10 cellular contexts compared by ENCODE assay signal in genomic region chr9:133160742-133161541, GRCh38. TPM values are rescaled to one million over a fixed set of nuclear protein-coding genes. Genes with fewer than 3 reads are reported as not detected.
A peak's percentile ranks its signal among the peaks of the same experiment; 100 is the strongest.
DNase-seq lines count a peak whose midpoint lies in the region; ATAC-seq and TF ChIP-seq lines count a peak whose summit lies in the region.
"Had no signal": no experiment of that assay in that cellular context is flagged by ENCODE, and none has a peak within 500 bp of the region (broad histone marks: within the 10 kb centered on the region; RNA-seq: fewer than 3 reads in every experiment).

No MANE protein-coding gene starts in this region.

- H3K36me3 Mint-ChIP-seq in T-helper 1 cell treated with Interleukin-12 subunit alpha and Interleukin-12 subunit beta and Interleukin-4 antibody, amounts not matched to agents 30 μg/mL and 1 μg/mL, for 36 hours (ENCODE audit: low read depth) = peaks cover 6% of the 10 kb centered on the region
- peaks cover 3% of the 10 kb centered on the region for H3K36me3 Mint-ChIP-seq in effector memory CD8-positive, alpha-beta T cell (ENCODE audit: insufficient read depth)

- H3K4me1 Mint-ChIP-seq in T-helper 1 cell treated with Interleukin-12 subunit alpha and Interleukin-12 subunit beta and Interleukin-4 antibody, amounts not matched to agents 30 μg/mL and 1 μg/mL, for 36 hours (ENCODE audit: low read depth) = peaks cover 2% of the 10 kb centered on the region
- peaks cover 0 to 7% of the 10 kb centered on the region in 2 donors for H3K4me1 Mint-ChIP-seq in effector memory CD8-positive, alpha-beta T cell (ENCODE audit: low read depth in 2 of 2)

- H3K23ac ChIP-seq in mesenchymal stem cell (ENCODE audit: low read length in 2 of 2) = no peak overlapping the region

- H3K9me3 ChIP-seq in MM.1S (replicated peaks; ENCODE audit: insufficient read depth, low read length) = no peaks in the 10 kb centered on the region
- H3K9me3 ChIP-seq in mesenchymal stem cell (ENCODE audit: control insufficient read depth, low read length) = no peaks in the 10 kb centered on the region

- WGBS in mesenchymal stem cell = 70% methylated on average over 8 of the region's 9 CpGs
- 67% methylated on average over 9 of the region's 9 CpGs for WGBS in urinary bladder

- H2BK5ac ChIP-seq in mesenchymal stem cell (ENCODE audit: low read depth, low read length, poor library complexity, severe bottlenecking) = no peak overlapping the region

- no peaks in the 10 kb centered on the region for H3K36me3 ChIP-seq in MM.1S (replicated peaks; ENCODE audit: insufficient read depth, low read length)
- no peaks in the 10 kb centered on the region for H3K36me3 ChIP-seq in mesenchymal stem cell (ENCODE audit: control insufficient read depth in 1 of 2, insufficient read depth in 2 of 2, low read depth in 1 of 2, low read length in 2 of 2)
- H3K36me3 ChIP-seq in urinary bladder (ENCODE audit: insufficient read depth) = no peaks in the 10 kb centered on the region

- H2AK5ac ChIP-seq in mesenchymal stem cell (ENCODE audit: low read length, severe bottlenecking) = no peak overlapping the region

- no peak overlapping the region for H3K27ac ChIP-seq in MM.1S (ENCODE audit: low read length)
- no peak overlapping the region for H3K27ac ChIP-seq in mesenchymal stem cell (ENCODE audit: low read length, poor library complexity, severe bottlenecking)
- peak overlapping the region; percentile 16 for H3K27ac ChIP-seq in urinary bladder (ENCODE audit: low read depth)

- H4K20me1 ChIP-seq in MM.1S (ENCODE audit: insufficient read depth, low read length) = no peaks in the 10 kb centered on the region

- no peak overlapping the region for H4K91ac ChIP-seq in mesenchymal stem cell (ENCODE audit: low read length)

- peak; percentile 67 for TF ChIP-seq CTCF in MM.1S (IDR thresholded peaks at IDR 0.05; ENCODE audit: low read length)

- H3F3A ChIP-seq in MM.1S (ENCODE audit: insufficient read depth, low read length) = no peaks in the 10 kb centered on the region

- peak overlapping the region; percentile 51 for H3K4me3 Mint-ChIP-seq in T-helper 1 cell treated with Interleukin-12 subunit alpha and Interleukin-12 subunit beta and Interleukin-4 antibody, amounts not matched to agents 30 μg/mL and 1 μg/mL, for 36 hours
- no peak overlapping the region for H3K4me3 Mint-ChIP-seq in effector memory CD8-positive, alpha-beta T cell
- H3K4me3 Mint-ChIP-seq: stimulated activated naive CD8-positive, alpha-beta T cell treated with anti-CD3 and anti-CD28 coated beads, Interleukin-15, Interleukin-2, amounts not matched to agents 100 ng/mL and 50 ng/mL, for 24 hours had no signal

- H3K4me2 ChIP-seq in MM.1S (ENCODE audit: low read depth, low read length) = no peak overlapping the region
- no peak overlapping the region for H3K4me2 ChIP-seq in mesenchymal stem cell (ENCODE audit: low read length, poor library complexity, severe bottlenecking)

- peak; percentile 75 for ATAC-seq in effector memory CD8-positive, alpha-beta T cell (replicated peaks)
- no peak for ATAC-seq in GM18868 (IDR thresholded peaks at IDR 0.05; ENCODE audit: unreplicated experiment)

- H2BK15ac ChIP-seq in mesenchymal stem cell (ENCODE audit: low read depth, poor library complexity, severe bottlenecking) = no peak overlapping the region

- no peak overlapping the region for H3K9ac ChIP-seq in MM.1S (ENCODE audit: low read length)
- no peak overlapping the region for H3K9ac ChIP-seq in mesenchymal stem cell (ENCODE audit: low read length)

- no peak overlapping the region for H3K14ac ChIP-seq in mesenchymal stem cell (ENCODE audit: low read length in 2 of 2)

- no peaks in the 10 kb centered on the region for H3K79me2 ChIP-seq in MM.1S (ENCODE audit: low read length)

- H3K27me3 Mint-ChIP-seq in T-helper 1 cell treated with Interleukin-12 subunit alpha and Interleukin-12 subunit beta and Interleukin-4 antibody, amounts not matched to agents 30 μg/mL and 1 μg/mL, for 36 hours (ENCODE audit: low read depth) = peaks cover 4% of the 10 kb centered on the region
- no peaks in the 10 kb centered on the region for H3K27me3 Mint-ChIP-seq in effector memory CD8-positive, alpha-beta T cell
- H3K27me3 Mint-ChIP-seq: stimulated activated naive CD8-positive, alpha-beta T cell treated with anti-CD3 and anti-CD28 coated beads, Interleukin-15, Interleukin-2, amounts not matched to agents 100 ng/mL and 50 ng/mL, for 24 hours had no signal

- H4K8ac ChIP-seq in mesenchymal stem cell (ENCODE audit: low read length) = no peak overlapping the region

- H3K4me1 ChIP-seq in MM.1S (ENCODE audit: low read length) (no peaks in the 10 kb centered on the region), mesenchymal stem cell (ENCODE audit: control insufficient read depth, insufficient read depth, low read depth, low read length) (peaks cover 26% of the 10 kb centered on the region), urinary bladder (ENCODE audit: insufficient read depth) (peaks cover 2% of the 10 kb centered on the region)

- H3K18ac ChIP-seq in mesenchymal stem cell (ENCODE audit: low read depth in 1 of 2, low read length in 2 of 2) = no peak overlapping the region

- peaks cover 1% of the 10 kb centered on the region for H3K79me1 ChIP-seq in mesenchymal stem cell (replicated peaks; ENCODE audit: low read length, poor library complexity, severe bottlenecking)

- H3K27me3 ChIP-seq in MM.1S (replicated peaks; ENCODE audit: insufficient read depth, low read length) (peaks cover 86% of the 10 kb centered on the region), mesenchymal stem cell (ENCODE audit: control insufficient read depth in 1 of 2, insufficient read depth in 1 of 2, low read length in 2 of 2) (peaks cover 0 to 29% of the 10 kb centered on the region in 2 experiments)

- H2BK12ac ChIP-seq in mesenchymal stem cell (ENCODE audit: low read length in 2 of 2) = no peak overlapping the region

- H3K9me3 Mint-ChIP-seq in T-helper 1 cell treated with Interleukin-12 subunit alpha and Interleukin-12 subunit beta and Interleukin-4 antibody, amounts not matched to agents 30 μg/mL and 1 μg/mL, for 36 hours = no peaks in the 10 kb centered on the region
- no peaks in the 10 kb centered on the region for H3K9me3 Mint-ChIP-seq in effector memory CD8-positive, alpha-beta T cell
- H3K9me3 Mint-ChIP-seq: stimulated activated naive CD8-positive, alpha-beta T cell treated with anti-CD3 and anti-CD28 coated beads, Interleukin-15, Interleukin-2, amounts not matched to agents 100 ng/mL and 50 ng/mL, for 24 hours had no signal

- peak; percentile 79 for DNase-seq in activated effector memory CD4-positive, alpha-beta T cell treated with anti-CD3 and anti-CD28 coated beads, Interleukin-2, amount 50 U/mL, for 16 hours
- DNase-seq in activated effector memory CD4-positive, alpha-beta T cell treated with Interleukin-2 at 50 U/mL for 16 hours = no peak
- DNase-seq in MM.1S = peak; percentile 49
- DNase-seq in effector memory CD8-positive, alpha-beta T cell = peak in 1 of 3 experiments; percentile 47
- DNase-seq in mesenchymal stem cell = peak; percentile 94

- H2AFZ ChIP-seq in MM.1S (ENCODE audit: low read length) (no peak overlapping the region), mesenchymal stem cell (ENCODE audit: low read depth, low read length) (no peak overlapping the region)

- H3K27ac Mint-ChIP-seq in T-helper 1 cell treated with Interleukin-12 subunit alpha and Interleukin-12 subunit beta and Interleukin-4 antibody, amounts not matched to agents 30 μg/mL and 1 μg/mL, for 36 hours = no peak overlapping the region
- no peak overlapping the region for H3K27ac Mint-ChIP-seq in effector memory CD8-positive, alpha-beta T cell

- H2BK120ac ChIP-seq in mesenchymal stem cell (ENCODE audit: low read depth, low read length) = no peak overlapping the region

- H3K9me2 ChIP-seq in MM.1S (replicated peaks; ENCODE audit: insufficient read depth, low read length) = no peaks in the 10 kb centered on the region

- H3K4me3 ChIP-seq in MM.1S (ENCODE audit: low read length) (no peak overlapping the region), mesenchymal stem cell (ENCODE audit: insufficient read depth in 1 of 2, low read depth in 1 of 2, low read length in 2 of 2) (no peak overlapping the region), urinary bladder (ENCODE audit: low read depth, low read length) (no peak overlapping the region)

- H3K4ac ChIP-seq in mesenchymal stem cell (ENCODE audit: low read depth in 1 of 2, low read length in 2 of 2) = no peak overlapping the region

RNA-seq across cellular contexts. Expression of gene GBGT1, which starts 2.8 kb away (rescaled TPM):
- 15.3 TPM for polyA plus RNA-seq in mesenchymal stem cell (2013, experiment 1 of 2)
- polyA plus RNA-seq in mesenchymal stem cell (2013, experiment 2 of 2) = 14.4 TPM
- 5.8 TPM for total RNA-seq in urinary bladder
- 14.2 TPM for polyA plus RNA-seq in urinary bladder

RNA-seq across cellular contexts. Expression of gene RALGDS, which starts 39.9 kb away (rescaled TPM):
- 30.8 TPM for polyA plus RNA-seq in mesenchymal stem cell (2013, experiment 1 of 2)
- 27.5 TPM for polyA plus RNA-seq in mesenchymal stem cell (2013, experiment 2 of 2)
- total RNA-seq in urinary bladder = 32.0 TPM
- polyA plus RNA-seq in urinary bladder = 53.9 TPM

RNA-seq across cellular contexts. Expression of gene OBP2B, which starts 48.1 kb away (rescaled TPM):
- polyA plus RNA-seq in mesenchymal stem cell (2013, experiment 1 of 2) = not detected
- not detected for polyA plus RNA-seq in mesenchymal stem cell (2013, experiment 2 of 2)
- total RNA-seq in urinary bladder = not detected
- polyA plus RNA-seq in urinary bladder = not detected
- total RNA-seq: dermis microvascular lymphatic vessel endothelial cell had no signal
